25 cellular contexts compared by ENCODE assay signal in genomic region chr4:43875655-43876054, GRCh38.
"Had no signal": no experiment of that assay in that cellular context is flagged by ENCODE, and none has a peak within 500 bp of the region (broad histone marks: within the 10 kb centered on the region; RNA-seq: fewer than 3 reads in every experiment).

No MANE protein-coding gene starts in this region.

- H3K9me3 Mint-ChIP-seq: activated CD4-positive, alpha-beta T cell treated with anti-CD3 and anti-CD28 coated beads, Interleukin-2, amount 10 ng/mL, durations not matched to agents 7 days and 5 days had no signal

- H3K4me1 ChIP-seq: esophagus squamous epithelium had no signal

- H3K36me3 Mint-ChIP-seq: activated naive CD4-positive, alpha-beta T cell treated with anti-CD3 and anti-CD28 coated beads, Interleukin-2, amount 10 ng/mL, durations not matched to agents 7 days and 5 days; activated naive CD4-positive, alpha-beta T cell treated with anti-CD3 and anti-CD28 coated beads, Interleukin-2, amount 50 U/mL, for 72 hours; activated naive CD8-positive, alpha-beta T cell treated with anti-CD3 and anti-CD28 coated beads, Interleukin-2, amount 10 ng/mL, durations not matched to agents 7 days and 5 days had no signal

- DNase-seq: activated CD4-positive, alpha-beta memory T cell treated with anti-CD3 and anti-CD28 coated beads, Interleukin-2, amount 10 ng/mL, durations not matched to agents 7 days and 5 days; activated CD4-positive, alpha-beta T cell treated with anti-CD3 and anti-CD28 coated beads for 1 hour; activated CD4-positive, alpha-beta T cell treated with anti-CD3 and anti-CD28 coated beads for 4 hours; activated CD4-positive, alpha-beta T cell treated with anti-CD3 and anti-CD28 coated beads, Interleukin-2, amount 10 ng/mL, durations not matched to agents 7 days and 5 days; activated CD4-positive, alpha-beta T cell treated with anti-CD3 and anti-CD28 coated beads, Interleukin-2, amount 50 U/mL, for 4 hours; activated CD8-positive, alpha-beta memory T cell treated with anti-CD3 and anti-CD28 coated beads, Interleukin-2, amount 50 U/mL, for 48 hours; activated gamma-delta T cell; activated naive CD4-positive, alpha-beta T cell; activated naive CD4-positive, alpha-beta T cell treated with anti-CD3 and anti-CD28 coated beads, Interleukin-2, amount 10 ng/mL, durations not matched to agents 7 days and 5 days; activated naive CD8-positive, alpha-beta T cell treated with anti-CD3 and anti-CD28 coated beads, Interleukin-2, amount 10 ng/mL, durations not matched to agents 7 days and 5 days; activated T-cell treated with anti-CD3 and anti-CD28 coated beads for 4 hours; activated T-cell treated with anti-CD3 and anti-CD28 coated beads, Interleukin-2, amount 50 U/mL, for 24 hours; activated T-cell treated with anti-CD3 and anti-CD28 coated beads, Interleukin-2, amount 50 U/mL, for 72 hours; amniotic stem cell; anterior cingulate cortex; brain microvascular endothelial cell; cortex of kidney; dermis blood vessel endothelial cell; effector CD4-positive, alpha-beta T cell; effector memory CD8-positive, alpha-beta T cell; erythroblast; esophagus squamous epithelium; head of caudate nucleus; T-helper 2 cell had no signal

- H3K27me3 Mint-ChIP-seq: activated CD4-positive, alpha-beta memory T cell treated with anti-CD3 and anti-CD28 coated beads, Interleukin-2, amount 10 ng/mL, durations not matched to agents 7 days and 5 days; activated CD4-positive, alpha-beta T cell treated with anti-CD3 and anti-CD28 coated beads, Interleukin-2, amount 10 ng/mL, durations not matched to agents 7 days and 5 days; activated naive CD4-positive, alpha-beta T cell treated with anti-CD3 and anti-CD28 coated beads, Interleukin-2, amount 10 ng/mL, durations not matched to agents 7 days and 5 days; activated naive CD8-positive, alpha-beta T cell treated with anti-CD3 and anti-CD28 coated beads, Interleukin-2, amount 10 ng/mL, durations not matched to agents 7 days and 5 days; activated T-cell treated with anti-CD3 and anti-CD28 coated beads, Interleukin-2, amount 50 U/mL, for 24 hours; effector memory CD8-positive, alpha-beta T cell had no signal

- H3K4me3 Mint-ChIP-seq: activated CD4-positive, alpha-beta memory T cell treated with anti-CD3 and anti-CD28 coated beads, Interleukin-2, amount 10 ng/mL, durations not matched to agents 7 days and 5 days; activated CD4-positive, alpha-beta T cell treated with anti-CD3 and anti-CD28 coated beads, Interleukin-2, amount 10 ng/mL, durations not matched to agents 7 days and 5 days; activated naive CD4-positive, alpha-beta T cell treated with anti-CD3 and anti-CD28 coated beads, Interleukin-2, amount 10 ng/mL, durations not matched to agents 7 days and 5 days; activated naive CD8-positive, alpha-beta T cell treated with anti-CD3 and anti-CD28 coated beads, Interleukin-2, amount 10 ng/mL, durations not matched to agents 7 days and 5 days; activated T-cell treated with anti-CD3 and anti-CD28 coated beads, Interleukin-2, amount 50 U/mL, for 24 hours; activated T-cell treated with anti-CD3 and anti-CD28 coated beads, Interleukin-2, amount 50 U/mL, for 72 hours; effector memory CD8-positive, alpha-beta T cell had no signal

- ATAC-seq: activated naive CD4-positive, alpha-beta T cell treated with anti-CD3 and anti-CD28 coated beads, Interleukin-2, amount 50 U/mL, for 72 hours; activated T-cell treated with anti-CD3 and anti-CD28 coated beads, Interleukin-2, amount 50 U/mL, for 72 hours; effector memory CD8-positive, alpha-beta T cell had no signal

- H3K4me3 ChIP-seq: esophagus squamous epithelium had no signal

- H3K4me1 Mint-ChIP-seq: activated CD4-positive, alpha-beta memory T cell treated with anti-CD3 and anti-CD28 coated beads, Interleukin-2, amount 10 ng/mL, durations not matched to agents 7 days and 5 days; activated CD4-positive, alpha-beta T cell treated with anti-CD3 and anti-CD28 coated beads, Interleukin-2, amount 10 ng/mL, durations not matched to agents 7 days and 5 days; activated naive CD4-positive, alpha-beta T cell treated with anti-CD3 and anti-CD28 coated beads, Interleukin-2, amount 10 ng/mL, durations not matched to agents 7 days and 5 days; activated naive CD8-positive, alpha-beta T cell treated with anti-CD3 and anti-CD28 coated beads, Interleukin-2, amount 10 ng/mL, durations not matched to agents 7 days and 5 days had no signal

- H3K27ac Mint-ChIP-seq: activated CD4-positive, alpha-beta memory T cell treated with anti-CD3 and anti-CD28 coated beads, Interleukin-2, amount 10 ng/mL, durations not matched to agents 7 days and 5 days; activated CD4-positive, alpha-beta T cell treated with anti-CD3 and anti-CD28 coated beads, Interleukin-2, amount 10 ng/mL, durations not matched to agents 7 days and 5 days; activated naive CD4-positive, alpha-beta T cell treated with anti-CD3 and anti-CD28 coated beads, Interleukin-2, amount 10 ng/mL, durations not matched to agents 7 days and 5 days; activated naive CD4-positive, alpha-beta T cell treated with anti-CD3 and anti-CD28 coated beads, Interleukin-2, amount 50 U/mL, for 72 hours; activated naive CD8-positive, alpha-beta T cell treated with anti-CD3 and anti-CD28 coated beads, Interleukin-2, amount 10 ng/mL, durations not matched to agents 7 days and 5 days; activated T-cell treated with anti-CD3 and anti-CD28 coated beads, Interleukin-2, amount 50 U/mL, for 24 hours; activated T-cell treated with anti-CD3 and anti-CD28 coated beads, Interleukin-2, amount 50 U/mL, for 72 hours; effector memory CD8-positive, alpha-beta T cell had no signal

- H3K36me3 ChIP-seq: brain microvascular endothelial cell, esophagus squamous epithelium had no signal

- H3K27me3 ChIP-seq: brain microvascular endothelial cell, esophagus squamous epithelium had no signal

- H3K9me3 ChIP-seq: esophagus squamous epithelium had no signal

- H3K27ac ChIP-seq: brain microvascular endothelial cell, esophagus squamous epithelium had no signal
